ENCODE assay signal across 3 cellular contexts in the genomic region with DNA sequence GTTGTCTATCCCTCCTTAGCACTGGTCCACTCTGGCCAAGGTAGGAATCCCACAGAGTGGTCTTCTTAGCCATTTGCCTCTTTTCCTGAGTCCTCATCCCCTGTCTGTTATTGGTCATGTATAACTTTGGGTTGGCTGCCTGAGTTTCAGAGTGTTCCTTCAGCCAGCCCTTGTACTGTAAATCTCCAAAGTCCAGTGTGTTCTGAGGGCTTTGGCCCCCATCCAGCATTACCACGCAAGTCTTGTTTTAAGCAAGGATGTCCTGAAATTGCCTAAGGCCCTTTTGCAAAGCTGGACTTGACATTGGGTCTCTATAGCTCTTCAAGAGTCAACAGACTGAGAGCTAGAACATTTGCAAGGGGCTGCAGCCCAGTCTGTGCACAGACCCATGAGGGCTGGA. TPM values are rescaled to one million over a fixed set of nuclear protein-coding genes. Genes with fewer than 3 reads are reported as not detected.
DNase-seq lines count a peak whose midpoint lies in the region; ATAC-seq lines count a peak whose summit lies in the region.
"Not testable (repeated sequence)": the region's sequence is repeated elsewhere in the genome, so short reads cannot be mapped to it uniquely, and the experiment has no call there.
"Had no signal": no experiment of that assay in that cellular context is flagged by ENCODE, and none has a peak within 500 bp of the region (broad histone marks: within the 10 kb centered on the region; RNA-seq: fewer than 3 reads in every experiment).

No MANE protein-coding gene starts in this region.

- ATAC-seq in Right ventricle myocardium superior (ENCODE audit: poor library complexity) (peak; percentile 34), sciatic nerve (peak; percentile 58)

- DNase-seq in Right ventricle myocardium superior; sciatic nerve (ENCODE audit: low spot score): not testable (repeated sequence)

- intact Hi-C loops in Right ventricle myocardium superior (cut with DNase I); sciatic nerve (cut with DNase I): not testable (repeated sequence)

RNA-seq across cellular contexts. Expression of a gene that starts 52.5 kb away (rescaled TPM):
- 193 TPM for total RNA-seq in Right ventricle myocardium superior
- 31.9 TPM for total RNA-seq in sciatic nerve

RNA-seq across cellular contexts. Expression of a gene that starts 60.0 kb away (rescaled TPM):
- total RNA-seq in Right ventricle myocardium superior (4.5 TPM), sciatic nerve (8.3 TPM)
- total RNA-seq: CD4-positive, CD25-positive, alpha-beta regulatory T cell had no signal
